1 cellular context compared by ENCODE assay signal in the genomic region with DNA sequence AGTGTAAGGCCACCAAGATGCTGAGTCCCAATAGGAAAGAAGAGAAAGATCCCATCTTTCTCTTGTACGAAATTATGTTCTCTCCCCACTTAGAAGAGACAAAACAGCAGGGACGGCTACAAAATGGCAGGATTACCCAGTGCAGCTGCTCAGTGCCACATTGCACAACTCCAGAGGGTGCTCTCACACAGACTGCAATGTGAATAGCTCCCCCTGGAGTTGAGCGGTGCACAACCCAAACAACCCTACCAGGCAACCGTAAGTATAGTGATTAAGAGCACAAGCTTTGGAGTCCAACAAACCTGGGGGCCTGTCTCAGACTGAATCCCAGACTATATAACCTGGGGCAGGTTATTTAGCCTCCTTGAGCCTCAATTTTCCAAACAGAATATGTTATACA.
TF ChIP-seq lines count a peak whose summit lies in the region.

No MANE protein-coding gene starts in this region.

TF ChIP-seq in HepG2, 621 proteins besides CTCF, POLR2A, EP300 and RAD21 (continued from another document and continues in another):
- TF ChIP-seq, protein P1, sequence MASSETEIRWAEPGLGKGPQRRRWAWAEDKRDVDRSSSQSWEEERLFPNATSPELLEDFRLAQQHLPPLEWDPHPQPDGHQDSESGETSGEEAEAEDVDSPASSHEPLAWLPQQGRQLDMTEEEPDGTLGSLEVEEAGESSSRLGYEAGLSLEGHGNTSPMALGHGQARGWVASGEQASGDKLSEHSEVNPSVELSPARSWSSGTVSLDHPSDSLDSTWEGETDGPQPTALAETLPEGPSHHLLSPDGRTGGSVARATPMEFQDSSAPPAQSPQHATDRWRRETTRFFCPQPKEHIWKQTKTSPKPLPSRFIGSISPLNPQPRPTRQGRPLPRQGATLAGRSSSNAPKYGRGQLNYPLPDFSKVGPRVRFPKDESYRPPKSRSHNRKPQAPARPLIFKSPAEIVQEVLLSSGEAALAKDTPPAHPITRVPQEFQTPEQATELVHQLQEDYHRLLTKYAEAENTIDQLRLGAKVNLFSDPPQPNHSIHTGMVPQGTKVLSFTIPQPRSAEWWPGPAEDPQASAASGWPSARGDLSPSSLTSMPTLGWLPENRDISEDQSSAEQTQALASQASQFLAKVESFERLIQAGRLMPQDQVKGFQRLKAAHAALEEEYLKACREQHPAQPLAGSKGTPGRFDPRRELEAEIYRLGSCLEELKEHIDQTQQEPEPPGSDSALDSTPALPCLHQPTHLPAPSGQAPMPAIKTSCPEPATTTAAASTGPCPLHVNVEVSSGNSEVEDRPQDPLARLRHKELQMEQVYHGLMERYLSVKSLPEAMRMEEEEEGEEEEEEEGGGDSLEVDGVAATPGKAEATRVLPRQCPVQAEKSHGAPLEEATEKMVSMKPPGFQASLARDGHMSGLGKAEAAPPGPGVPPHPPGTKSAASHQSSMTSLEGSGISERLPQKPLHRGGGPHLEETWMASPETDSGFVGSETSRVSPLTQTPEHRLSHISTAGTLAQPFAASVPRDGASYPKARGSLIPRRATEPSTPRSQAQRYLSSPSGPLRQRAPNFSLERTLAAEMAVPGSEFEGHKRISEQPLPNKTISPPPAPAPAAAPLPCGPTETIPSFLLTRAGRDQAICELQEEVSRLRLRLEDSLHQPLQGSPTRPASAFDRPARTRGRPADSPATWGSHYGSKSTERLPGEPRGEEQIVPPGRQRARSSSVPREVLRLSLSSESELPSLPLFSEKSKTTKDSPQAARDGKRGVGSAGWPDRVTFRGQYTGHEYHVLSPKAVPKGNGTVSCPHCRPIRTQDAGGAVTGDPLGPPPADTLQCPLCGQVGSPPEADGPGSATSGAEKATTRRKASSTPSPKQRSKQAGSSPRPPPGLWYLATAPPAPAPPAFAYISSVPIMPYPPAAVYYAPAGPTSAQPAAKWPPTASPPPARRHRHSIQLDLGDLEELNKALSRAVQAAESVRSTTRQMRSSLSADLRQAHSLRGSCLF (CRISPR knock-in tag; IDR thresholded peaks at IDR 0.05; ENCODE audit: borderline replicate concordance), result no peak
- TF ChIP-seq ZNF335 (CRISPR knock-in tag; IDR thresholded peaks at IDR 0.05), result no peak
- no peak for TF ChIP-seq ZNF383 (CRISPR knock-in tag; IDR thresholded peaks at IDR 0.05; ENCODE audit: borderline replicate concordance)
- no peak for TF ChIP-seq ZNF10 (CRISPR knock-in tag; IDR thresholded peaks at IDR 0.05; ENCODE audit: borderline replicate concordance, low read depth)
- TF ChIP-seq, protein P2, sequence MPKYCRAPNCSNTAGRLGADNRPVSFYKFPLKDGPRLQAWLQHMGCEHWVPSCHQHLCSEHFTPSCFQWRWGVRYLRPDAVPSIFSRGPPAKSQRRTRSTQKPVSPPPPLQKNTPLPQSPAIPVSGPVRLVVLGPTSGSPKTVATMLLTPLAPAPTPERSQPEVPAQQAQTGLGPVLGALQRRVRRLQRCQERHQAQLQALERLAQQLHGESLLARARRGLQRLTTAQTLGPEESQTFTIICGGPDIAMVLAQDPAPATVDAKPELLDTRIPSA (CRISPR knock-in tag; IDR thresholded peaks at IDR 0.05; ENCODE audit: borderline replicate concordance), result no peak
- TF ChIP-seq HNRNPL (IDR thresholded peaks at IDR 0.05; ENCODE audit: low read depth, low read length), result no peak
- TF ChIP-seq RORA (CRISPR knock-in tag; IDR thresholded peaks at IDR 0.05), result no peak
- TF ChIP-seq ZNF292 (CRISPR knock-in tag; IDR thresholded peaks at IDR 0.05; ENCODE audit: borderline replicate concordance, low read depth), result peak; percentile 60; the same call in 1 of the 2 replicates
- no peak for TF ChIP-seq NCOA1 (CRISPR knock-in tag; IDR thresholded peaks at IDR 0.05)
- TF ChIP-seq ZNF75D (CRISPR knock-in tag; IDR thresholded peaks at IDR 0.05; ENCODE audit: borderline replicate concordance), result no peak
- TF ChIP-seq, protein P3, sequence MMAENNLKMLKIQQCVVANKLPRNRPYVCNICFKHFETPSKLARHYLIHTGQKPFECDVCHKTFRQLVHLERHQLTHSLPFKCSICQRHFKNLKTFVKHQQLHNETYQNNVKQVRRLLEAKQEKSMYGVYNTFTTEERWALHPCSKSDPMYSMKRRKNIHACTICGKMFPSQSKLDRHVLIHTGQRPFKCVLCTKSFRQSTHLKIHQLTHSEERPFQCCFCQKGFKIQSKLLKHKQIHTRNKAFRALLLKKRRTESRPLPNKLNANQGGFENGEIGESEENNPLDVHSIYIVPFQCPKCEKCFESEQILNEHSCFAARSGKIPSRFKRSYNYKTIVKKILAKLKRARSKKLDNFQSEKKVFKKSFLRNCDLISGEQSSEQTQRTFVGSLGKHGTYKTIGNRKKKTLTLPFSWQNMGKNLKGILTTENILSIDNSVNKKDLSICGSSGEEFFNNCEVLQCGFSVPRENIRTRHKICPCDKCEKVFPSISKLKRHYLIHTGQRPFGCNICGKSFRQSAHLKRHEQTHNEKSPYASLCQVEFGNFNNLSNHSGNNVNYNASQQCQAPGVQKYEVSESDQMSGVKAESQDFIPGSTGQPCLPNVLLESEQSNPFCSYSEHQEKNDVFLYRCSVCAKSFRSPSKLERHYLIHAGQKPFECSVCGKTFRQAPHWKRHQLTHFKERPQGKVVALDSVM (CRISPR knock-in tag; IDR thresholded peaks at IDR 0.05), result no peak
- TF ChIP-seq REPIN1 (CRISPR knock-in tag; IDR thresholded peaks at IDR 0.05; ENCODE audit: borderline replicate concordance, low read depth), result peak; percentile 50; the same call in 1 of the 2 replicates
- TF ChIP-seq TEAD3 (CRISPR knock-in tag; optimal IDR thresholded peaks at IDR 0.05; ENCODE audit: borderline replicate concordance), result peak; percentile 79
- TF ChIP-seq SAP130 (CRISPR knock-in tag; IDR thresholded peaks at IDR 0.05; ENCODE audit: low read depth), result peak; percentile 54
- no peak for TF ChIP-seq ZFP36 (IDR thresholded peaks at IDR 0.05; ENCODE audit: borderline replicate concordance, low read depth, low read length, partially characterized antibody)
- TF ChIP-seq GPN1 (CRISPR knock-in tag; IDR thresholded peaks at IDR 0.05; ENCODE audit: borderline replicate concordance), result no peak
- TF ChIP-seq, protein P4, sequence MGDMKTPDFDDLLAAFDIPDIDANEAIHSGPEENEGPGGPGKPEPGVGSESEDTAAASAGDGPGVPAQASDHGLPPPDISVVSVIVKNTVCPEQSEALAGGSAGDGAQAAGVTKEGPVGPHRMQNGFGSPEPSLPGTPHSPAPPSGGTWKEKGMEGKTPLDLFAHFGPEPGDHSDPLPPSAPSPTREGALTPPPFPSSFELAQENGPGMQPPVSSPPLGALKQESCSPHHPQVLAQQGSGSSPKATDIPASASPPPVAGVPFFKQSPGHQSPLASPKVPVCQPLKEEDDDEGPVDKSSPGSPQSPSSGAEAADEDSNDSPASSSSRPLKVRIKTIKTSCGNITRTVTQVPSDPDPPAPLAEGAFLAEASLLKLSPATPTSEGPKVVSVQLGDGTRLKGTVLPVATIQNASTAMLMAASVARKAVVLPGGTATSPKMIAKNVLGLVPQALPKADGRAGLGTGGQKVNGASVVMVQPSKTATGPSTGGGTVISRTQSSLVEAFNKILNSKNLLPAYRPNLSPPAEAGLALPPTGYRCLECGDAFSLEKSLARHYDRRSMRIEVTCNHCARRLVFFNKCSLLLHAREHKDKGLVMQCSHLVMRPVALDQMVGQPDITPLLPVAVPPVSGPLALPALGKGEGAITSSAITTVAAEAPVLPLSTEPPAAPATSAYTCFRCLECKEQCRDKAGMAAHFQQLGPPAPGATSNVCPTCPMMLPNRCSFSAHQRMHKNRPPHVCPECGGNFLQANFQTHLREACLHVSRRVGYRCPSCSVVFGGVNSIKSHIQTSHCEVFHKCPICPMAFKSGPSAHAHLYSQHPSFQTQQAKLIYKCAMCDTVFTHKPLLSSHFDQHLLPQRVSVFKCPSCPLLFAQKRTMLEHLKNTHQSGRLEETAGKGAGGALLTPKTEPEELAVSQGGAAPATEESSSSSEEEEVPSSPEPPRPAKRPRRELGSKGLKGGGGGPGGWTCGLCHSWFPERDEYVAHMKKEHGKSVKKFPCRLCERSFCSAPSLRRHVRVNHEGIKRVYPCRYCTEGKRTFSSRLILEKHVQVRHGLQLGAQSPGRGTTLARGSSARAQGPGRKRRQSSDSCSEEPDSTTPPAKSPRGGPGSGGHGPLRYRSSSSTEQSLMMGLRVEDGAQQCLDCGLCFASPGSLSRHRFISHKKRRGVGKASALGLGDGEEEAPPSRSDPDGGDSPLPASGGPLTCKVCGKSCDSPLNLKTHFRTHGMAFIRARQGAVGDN (CRISPR knock-in tag; IDR thresholded peaks at IDR 0.05), result no peak
- TF ChIP-seq MLLT10 (CRISPR knock-in tag; IDR thresholded peaks at IDR 0.05), result no peak
- no peak for TF ChIP-seq NR3C1 (CRISPR knock-in tag; IDR thresholded peaks at IDR 0.05)
- TF ChIP-seq KDM5B (CRISPR knock-in tag; IDR thresholded peaks at IDR 0.05; ENCODE audit: borderline replicate concordance), result no peak
- TF ChIP-seq, protein P5, sequence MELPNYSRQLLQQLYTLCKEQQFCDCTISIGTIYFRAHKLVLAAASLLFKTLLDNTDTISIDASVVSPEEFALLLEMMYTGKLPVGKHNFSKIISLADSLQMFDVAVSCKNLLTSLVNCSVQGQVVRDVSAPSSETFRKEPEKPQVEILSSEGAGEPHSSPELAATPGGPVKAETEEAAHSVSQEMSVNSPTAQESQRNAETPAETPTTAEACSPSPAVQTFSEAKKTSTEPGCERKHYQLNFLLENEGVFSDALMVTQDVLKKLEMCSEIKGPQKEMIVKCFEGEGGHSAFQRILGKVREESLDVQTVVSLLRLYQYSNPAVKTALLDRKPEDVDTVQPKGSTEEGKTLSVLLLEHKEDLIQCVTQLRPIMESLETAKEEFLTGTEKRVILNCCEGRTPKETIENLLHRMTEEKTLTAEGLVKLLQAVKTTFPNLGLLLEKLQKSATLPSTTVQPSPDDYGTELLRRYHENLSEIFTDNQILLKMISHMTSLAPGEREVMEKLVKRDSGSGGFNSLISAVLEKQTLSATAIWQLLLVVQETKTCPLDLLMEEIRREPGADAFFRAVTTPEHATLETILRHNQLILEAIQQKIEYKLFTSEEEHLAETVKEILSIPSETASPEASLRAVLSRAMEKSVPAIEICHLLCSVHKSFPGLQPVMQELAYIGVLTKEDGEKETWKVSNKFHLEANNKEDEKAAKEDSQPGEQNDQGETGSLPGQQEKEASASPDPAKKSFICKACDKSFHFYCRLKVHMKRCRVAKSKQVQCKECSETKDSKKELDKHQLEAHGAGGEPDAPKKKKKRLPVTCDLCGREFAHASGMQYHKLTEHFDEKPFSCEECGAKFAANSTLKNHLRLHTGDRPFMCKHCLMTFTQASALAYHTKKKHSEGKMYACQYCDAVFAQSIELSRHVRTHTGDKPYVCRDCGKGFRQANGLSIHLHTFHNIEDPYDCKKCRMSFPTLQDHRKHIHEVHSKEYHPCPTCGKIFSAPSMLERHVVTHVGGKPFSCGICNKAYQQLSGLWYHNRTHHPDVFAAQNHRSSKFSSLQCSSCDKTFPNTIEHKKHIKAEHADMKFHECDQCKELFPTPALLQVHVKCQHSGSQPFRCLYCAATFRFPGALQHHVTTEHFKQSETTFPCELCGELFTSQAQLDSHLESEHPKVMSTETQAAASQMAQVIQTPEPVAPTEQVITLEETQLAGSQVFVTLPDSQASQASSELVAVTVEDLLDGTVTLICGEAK (IDR thresholded peaks at IDR 0.05), result no peak
- TF ChIP-seq, protein P5 (CRISPR knock-in tag; IDR thresholded peaks at IDR 0.05), result no peak
- TF ChIP-seq ONECUT2 (CRISPR knock-in tag; IDR thresholded peaks at IDR 0.05), result no peak
- TF ChIP-seq, protein P6, sequence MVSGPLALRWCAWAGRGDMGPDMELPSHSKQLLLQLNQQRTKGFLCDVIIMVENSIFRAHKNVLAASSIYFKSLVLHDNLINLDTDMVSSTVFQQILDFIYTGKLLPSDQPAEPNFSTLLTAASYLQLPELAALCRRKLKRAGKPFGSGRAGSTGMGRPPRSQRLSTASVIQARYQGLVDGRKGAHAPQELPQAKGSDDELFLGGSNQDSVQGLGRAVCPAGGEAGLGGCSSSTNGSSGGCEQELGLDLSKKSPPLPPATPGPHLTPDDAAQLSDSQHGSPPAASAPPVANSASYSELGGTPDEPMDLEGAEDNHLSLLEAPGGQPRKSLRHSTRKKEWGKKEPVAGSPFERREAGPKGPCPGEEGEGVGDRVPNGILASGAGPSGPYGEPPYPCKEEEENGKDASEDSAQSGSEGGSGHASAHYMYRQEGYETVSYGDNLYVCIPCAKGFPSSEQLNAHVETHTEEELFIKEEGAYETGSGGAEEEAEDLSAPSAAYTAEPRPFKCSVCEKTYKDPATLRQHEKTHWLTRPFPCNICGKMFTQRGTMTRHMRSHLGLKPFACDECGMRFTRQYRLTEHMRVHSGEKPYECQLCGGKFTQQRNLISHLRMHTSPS (CRISPR knock-in tag; IDR thresholded peaks at IDR 0.05; ENCODE audit: low read depth), result no peak
- TF ChIP-seq SPEN (CRISPR knock-in tag; IDR thresholded peaks at IDR 0.05; ENCODE audit: low read depth), result no peak
- peak; percentile 18; the same call in 1 of the 2 replicates for TF ChIP-seq ATF1 (CRISPR knock-in tag; IDR thresholded peaks at IDR 0.05)
- TF ChIP-seq EED (CRISPR knock-in tag; IDR thresholded peaks at IDR 0.05), result no peak
- TF ChIP-seq, protein P7, sequence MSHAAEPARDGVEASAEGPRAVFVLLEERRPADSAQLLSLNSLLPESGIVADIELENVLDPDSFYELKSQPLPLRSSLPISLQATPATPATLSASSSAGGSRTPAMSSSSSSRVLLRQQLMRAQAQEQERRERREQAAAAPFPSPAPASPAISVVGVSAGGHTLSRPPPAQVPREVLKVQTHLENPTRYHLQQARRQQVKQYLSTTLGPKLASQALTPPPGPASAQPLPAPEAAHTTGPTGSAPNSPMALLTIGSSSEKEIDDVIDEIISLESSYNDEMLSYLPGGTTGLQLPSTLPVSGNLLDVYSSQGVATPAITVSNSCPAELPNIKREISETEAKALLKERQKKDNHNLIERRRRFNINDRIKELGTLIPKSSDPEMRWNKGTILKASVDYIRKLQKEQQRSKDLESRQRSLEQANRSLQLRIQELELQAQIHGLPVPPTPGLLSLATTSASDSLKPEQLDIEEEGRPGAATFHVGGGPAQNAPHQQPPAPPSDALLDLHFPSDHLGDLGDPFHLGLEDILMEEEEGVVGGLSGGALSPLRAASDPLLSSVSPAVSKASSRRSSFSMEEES (CRISPR knock-in tag; IDR thresholded peaks at IDR 0.05), result peak; percentile 37; the same call in 1 of the 2 replicates
